ENCODE assay signal across 28 cellular contexts in the genomic region with DNA sequence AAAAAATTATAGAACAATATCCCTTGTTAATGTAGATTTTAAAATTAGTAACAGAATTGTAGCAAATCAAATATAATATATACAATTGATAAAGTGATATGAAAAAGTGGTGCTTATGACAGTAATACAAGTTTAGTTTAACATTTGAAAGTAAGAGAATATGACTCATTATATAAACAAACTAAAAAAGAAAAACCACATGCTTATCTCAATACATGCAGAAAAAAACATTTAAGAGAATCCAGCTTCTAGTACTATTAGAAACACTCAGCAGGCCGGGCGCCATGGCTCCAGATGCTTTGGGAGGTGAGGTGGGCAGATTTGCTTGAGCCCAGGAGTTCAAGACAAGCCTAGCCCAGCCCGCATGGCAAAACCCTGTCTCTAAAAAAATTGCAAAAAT.
A peak's percentile ranks its signal among the peaks of the same experiment; 100 is the strongest.
DNase-seq lines count a peak whose midpoint lies in the region; ATAC-seq and TF ChIP-seq lines count a peak whose summit lies in the region.
"Had no signal": no experiment of that assay in that cellular context is flagged by ENCODE, and none has a peak within 500 bp of the region (broad histone marks: within the 10 kb centered on the region; RNA-seq: fewer than 3 reads in every experiment).

No MANE protein-coding gene starts in this region.

- TF ChIP-seq CTCF in cardiac fibroblast (IDR thresholded peaks at IDR 0.05; ENCODE audit: low read depth, low read length) (no peak), type B pancreatic cell (conservative IDR thresholded peaks at IDR 0.05) (no peak)

- H3K9me3 ChIP-seq in CD8-positive, alpha-beta memory T cell (ENCODE audit: low read length) = no peaks in the 10 kb centered on the region
- H3K9me3 ChIP-seq: A549; BLaER1 treated with 17β-estradiol and CSF1 and Interleukin-3, amounts not matched to agents 10 nM and 100 nM; sigmoid colon; SK-N-SH; vagina had no signal

- no peaks in the 10 kb centered on the region for H3K27me3 ChIP-seq in CD8-positive, alpha-beta memory T cell (ENCODE audit: insufficient read depth, low read length, poor library complexity, severe bottlenecking)
- H3K27me3 ChIP-seq: BLaER1 treated with 17β-estradiol and CSF1 and Interleukin-3, amounts not matched to agents 10 nM and 100 nM; sigmoid colon; vagina had no signal

- no peak overlapping the region for H3K27ac ChIP-seq in CD8-positive, alpha-beta memory T cell (ENCODE audit: low read depth, low read length)
- H3K27ac ChIP-seq: A549; BLaER1 treated with 17β-estradiol and CSF1 and Interleukin-3, amounts not matched to agents 10 nM and 100 nM; foreskin keratinocyte; sigmoid colon; vagina had no signal

- H3K4me1 ChIP-seq in CD8-positive, alpha-beta memory T cell (ENCODE audit: insufficient read depth, low read length) = no peaks in the 10 kb centered on the region
- H3K4me1 ChIP-seq: A549; BLaER1 treated with 17β-estradiol and CSF1 and Interleukin-3, amounts not matched to agents 10 nM and 100 nM; foreskin keratinocyte; sigmoid colon; vagina had no signal

- ATAC-seq in left cardiac atrium = peak in 1 of 2 donors; percentile 67
- ATAC-seq: A549; foreskin keratinocyte; GM23338; stimulated activated memory B cell treated with anti-CD40 and anti-IgM and Interleukin-4, amounts not matched to agents 10 μg/mL and 1 μg/mL and 100 μg/mL, for 72 hours had no signal

- no peaks in the 10 kb centered on the region for H3K36me3 ChIP-seq in CD8-positive, alpha-beta memory T cell (ENCODE audit: insufficient read depth, low read length)
- H3K36me3 ChIP-seq: BLaER1 treated with 17β-estradiol and CSF1 and Interleukin-3, amounts not matched to agents 10 nM and 100 nM; sigmoid colon; vagina had no signal

- peaks cover 7 to 10% of the 10 kb centered on the region in 2 donors for H3K27me3 Mint-ChIP-seq in CD8-positive, alpha-beta memory T cell
- no peaks in the 10 kb centered on the region for H3K27me3 Mint-ChIP-seq in type B pancreatic cell
- H3K27me3 Mint-ChIP-seq: activated B cell treated with CpG ODN at 0.5 μM for 24 hours; stimulated activated memory B cell treated with anti-CD40 and anti-IgM and Interleukin-4, amounts not matched to agents 10 μg/mL and 1 μg/mL and 100 μg/mL, for 72 hours had no signal

- H3K9me3 Mint-ChIP-seq in CD8-positive, alpha-beta memory T cell = no peaks in the 10 kb centered on the region
- H3K9me3 Mint-ChIP-seq in type B pancreatic cell = no peaks in the 10 kb centered on the region
- H3K9me3 Mint-ChIP-seq: activated B cell treated with CpG ODN at 0.5 μM for 24 hours; activated CD4-positive, alpha-beta memory T cell treated with anti-CD3 and anti-CD28 coated beads for 36 hours; endodermal cell; GM23338; naive B cell; stimulated activated memory B cell treated with anti-CD40 and anti-IgM and Interleukin-4, amounts not matched to agents 10 μg/mL and 1 μg/mL and 100 μg/mL, for 72 hours had no signal

- H3K36me3 Mint-ChIP-seq in CD8-positive, alpha-beta memory T cell = no peaks in the 10 kb centered on the region
- H3K36me3 Mint-ChIP-seq in type B pancreatic cell = no peaks in the 10 kb centered on the region
- H3K36me3 Mint-ChIP-seq: activated CD4-positive, alpha-beta memory T cell treated with anti-CD3 and anti-CD28 coated beads for 36 hours; naive B cell; stimulated activated memory B cell treated with anti-CD40 and anti-IgM and Interleukin-4, amounts not matched to agents 10 μg/mL and 1 μg/mL and 100 μg/mL, for 72 hours had no signal

- H3K4me3 ChIP-seq in cardiac fibroblast (replicated peaks in 1 of 2; ENCODE audit: low read depth in 2 of 2, low read length in 2 of 2) = no peak overlapping the region
- H3K4me3 ChIP-seq in CD8-positive, alpha-beta memory T cell (ENCODE audit: low read length) = no peak overlapping the region
- H3K4me3 ChIP-seq: A549; BLaER1 treated with 17β-estradiol and CSF1 and Interleukin-3, amounts not matched to agents 10 nM and 100 nM; GM23338; sigmoid colon; vagina had no signal

- peak; percentile 46 for DNase-seq in A172 (ENCODE audit: low spot score)
- peak; percentile 61 for DNase-seq in M059J (ENCODE audit: low read depth)
- peak; percentile 22 to 38 for DNase-seq in cardiac fibroblast (ENCODE audit: low read depth in 2 of 2)
- DNase-seq in left cardiac atrium = peak; percentile 29
- DNase-seq in RPMI8226 = no peak
- no peak for DNase-seq in CD8-positive, alpha-beta memory T cell
- DNase-seq in type B pancreatic cell (ENCODE audit: extremely low spot score, unreplicated experiment) = no peak
- no peak for DNase-seq in NCI-H2196 (lab: John Stamatoyannopoulos, UW; ENCODE audit: unreplicated experiment)
- DNase-seq: activated B cell treated with CpG ODN at 0.5 μM for 24 hours; activated CD4-positive, alpha-beta memory T cell treated with anti-CD3 and anti-CD28 coated beads for 36 hours; activated gamma-delta T cell; amniotic stem cell; endodermal cell; foreskin keratinocyte; GF-D8; hypothalamus; naive B cell; NCI-H1092; NCI-H2029 treated with DMSO at 0.1 percent for 48 hours; NCI-H446 treated with DMSO at 0.1 percent for 48 hours; sigmoid colon; SK-N-SH; T-helper 9 cell had no signal

- intact Hi-C loops in left cardiac atrium (cut with DNase I) = no loop called here

- H3K27ac Mint-ChIP-seq in CD8-positive, alpha-beta memory T cell = no peak overlapping the region
- H3K27ac Mint-ChIP-seq in type B pancreatic cell = no peak overlapping the region
- H3K27ac Mint-ChIP-seq: activated B cell treated with CpG ODN at 0.5 μM for 24 hours; activated CD4-positive, alpha-beta memory T cell treated with anti-CD3 and anti-CD28 coated beads for 36 hours; endodermal cell; GM23338; stimulated activated memory B cell treated with anti-CD40 and anti-IgM and Interleukin-4, amounts not matched to agents 10 μg/mL and 1 μg/mL and 100 μg/mL, for 72 hours had no signal

- POLR2A ChIA-PET in CD8-positive, alpha-beta memory T cell (lab: Charles Lee) = no interaction called here

- CTCF ChIA-PET in CD8-positive, alpha-beta memory T cell (lab: Charles Lee) = no interaction called here

- H3K4me3 Mint-ChIP-seq in CD8-positive, alpha-beta memory T cell = no peak overlapping the region
- no peak overlapping the region for H3K4me3 Mint-ChIP-seq in type B pancreatic cell
- H3K4me3 Mint-ChIP-seq: activated B cell treated with CpG ODN at 0.5 μM for 24 hours; activated CD4-positive, alpha-beta memory T cell treated with anti-CD3 and anti-CD28 coated beads for 36 hours; endodermal cell; GM23338; naive B cell; stimulated activated memory B cell treated with anti-CD40 and anti-IgM and Interleukin-4, amounts not matched to agents 10 μg/mL and 1 μg/mL and 100 μg/mL, for 72 hours had no signal

- no peaks in the 10 kb centered on the region for H3K4me1 Mint-ChIP-seq in CD8-positive, alpha-beta memory T cell
- no peaks in the 10 kb centered on the region for H3K4me1 Mint-ChIP-seq in type B pancreatic cell (ENCODE audit: unreplicated experiment)
- H3K4me1 Mint-ChIP-seq: activated B cell treated with CpG ODN at 0.5 μM for 24 hours; endodermal cell; GM23338; naive B cell; stimulated activated memory B cell treated with anti-CD40 and anti-IgM and Interleukin-4, amounts not matched to agents 10 μg/mL and 1 μg/mL and 100 μg/mL, for 72 hours had no signal

Comparison
In these comparisons a context has a peak if more than half of its experiments do, and no peak if none do; other contexts are left out.
1. DNase-seq: peak in A172 (single experiment), M059J (single experiment), cardiac fibroblast (2 of 2) and left cardiac atrium (single experiment); none in RPMI8226 (single experiment), CD8-positive, alpha-beta memory T cell (0 of 5), type B pancreatic cell (single experiment) and NCI-H2196 (single experiment).